ENCODE assay signal across 19 cellular contexts in the genomic region with DNA sequence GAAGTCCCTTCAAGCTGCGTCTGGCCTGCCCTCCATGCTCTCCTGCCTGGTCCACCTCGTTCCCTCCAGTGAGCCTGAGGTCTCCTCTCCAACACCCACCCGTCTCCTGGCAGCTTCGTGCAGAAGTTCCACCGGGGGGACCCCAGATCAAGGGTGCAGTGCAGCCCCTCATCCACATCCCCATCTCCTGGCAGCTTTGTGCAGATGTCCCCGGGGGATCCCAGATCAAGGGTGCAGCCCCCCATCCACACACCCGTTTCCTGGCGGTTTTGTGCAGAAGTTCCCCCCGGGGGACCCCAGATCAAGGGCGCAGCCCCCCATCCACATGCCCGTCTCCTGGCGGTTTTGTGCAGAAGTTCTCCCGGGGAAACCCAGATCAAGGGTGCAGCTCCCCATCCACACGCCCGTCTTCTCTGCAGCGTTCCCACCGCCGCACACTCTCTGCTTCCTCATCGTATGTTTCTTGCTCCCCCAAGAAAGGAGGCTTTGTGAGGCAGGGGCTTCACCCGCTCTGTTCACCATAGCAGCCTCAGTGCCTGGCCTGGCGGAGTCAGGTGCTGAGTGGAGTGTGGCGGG. TPM values are rescaled to one million over a fixed set of nuclear protein-coding genes. Genes with fewer than 3 reads are reported as not detected.
A peak's percentile ranks its signal among the peaks of the same experiment; 100 is the strongest.
DNase-seq lines count a peak whose midpoint lies in the region; ATAC-seq, FAIRE-seq and TF ChIP-seq lines count a peak whose summit lies in the region.
"Had no signal": no experiment of that assay in that cellular context is flagged by ENCODE, and none has a peak within 500 bp of the region (broad histone marks: within the 10 kb centered on the region; RNA-seq: fewer than 3 reads in every experiment).

No MANE protein-coding gene starts in this region.

- peak overlapping the region; percentile 10 for H3K4me3 Mint-ChIP-seq in stimulated activated naive CD8-positive, alpha-beta T cell treated with anti-CD3 and anti-CD28 coated beads, Interleukin-15, Interleukin-2, amounts not matched to agents 100 ng/mL and 50 ng/mL, for 24 hours
- H3K4me3 Mint-ChIP-seq: CD4-positive, alpha-beta memory T cell had no signal

- H3K9me3 ChIP-seq in kidney (ENCODE audit: control insufficient read depth in 1 of 2, low read length in 2 of 2) (no peaks in the 10 kb centered on the region), thyroid gland (no peaks in the 10 kb centered on the region)
- H3K9me3 ChIP-seq: BE2C, HAP-1 had no signal

- no peaks in the 10 kb centered on the region for H3K4me1 Mint-ChIP-seq in stimulated activated naive CD8-positive, alpha-beta T cell treated with anti-CD3 and anti-CD28 coated beads, Interleukin-15, Interleukin-2, amounts not matched to agents 100 ng/mL and 50 ng/mL, for 24 hours (ENCODE audit: low read depth)

- peaks cover 11 to 21% of the 10 kb centered on the region in 2 donors for H3K36me3 ChIP-seq in kidney (ENCODE audit: control insufficient read depth in 1 of 2, insufficient read depth in 2 of 2, low read length in 2 of 2)
- peaks cover 12 to 40% of the 10 kb centered on the region in 2 donors for H3K36me3 ChIP-seq in thyroid gland

- no peaks in the 10 kb centered on the region for H3K27me3 Mint-ChIP-seq in stimulated activated naive CD8-positive, alpha-beta T cell treated with anti-CD3 and anti-CD28 coated beads, Interleukin-15, Interleukin-2, amounts not matched to agents 100 ng/mL and 50 ng/mL, for 24 hours
- H3K27me3 Mint-ChIP-seq: CD4-positive, alpha-beta memory T cell had no signal

- TF ChIP-seq CTCF in kidney (IDR thresholded peaks at IDR 0.05; ENCODE audit: borderline replicate concordance, extremely low read depth, insufficient read depth) (no peak), thyroid gland (IDR thresholded peaks at IDR 0.05) (no peak)

- no peak for FAIRE-seq in kidney (lab: Jason Lieb, UNC)
- FAIRE-seq: GM12878, GM18507 had no signal

- TF ChIP-seq POLR2A in thyroid gland (IDR thresholded peaks at IDR 0.05) = no peak

- no peak overlapping the region for H3K27ac ChIP-seq in kidney (ENCODE audit: low read depth in 2 of 2, low read length in 2 of 2)
- H3K27ac ChIP-seq in thyroid gland = no peak overlapping the region
- H3K27ac ChIP-seq: C4-2B, HL-60 had no signal

- H3K27ac Mint-ChIP-seq in stimulated activated naive CD8-positive, alpha-beta T cell treated with anti-CD3 and anti-CD28 coated beads, Interleukin-15, Interleukin-2, amounts not matched to agents 100 ng/mL and 50 ng/mL, for 24 hours = no peak overlapping the region

- WGBS in thyroid gland, 2 donors = 89 to 95% methylated on average over 19 to 21 of the region's 22 CpGs

- intact Hi-C loops in kidney (cut with DNase I) (no loop called here), posterior vena cava (cut with DNase I) (no loop called here), thyroid gland (cut with DNase I) (no loop called here)

- H3K27me3 ChIP-seq in thyroid gland = no peaks in the 10 kb centered on the region
- H3K27me3 ChIP-seq: BE2C had no signal

- ATAC-seq in stimulated activated naive CD8-positive, alpha-beta T cell treated with anti-CD3 and anti-CD28 coated beads, Interleukin-15, Interleukin-2, amounts not matched to agents 100 U/mL and 50 U/mL, for 24 hours = no peak
- no peak for ATAC-seq in GM21381 (IDR thresholded peaks at IDR 0.05; ENCODE audit: unreplicated experiment)
- no peak for ATAC-seq in GM21447 (IDR thresholded peaks at IDR 0.05; ENCODE audit: unreplicated experiment)
- ATAC-seq: GM12878 had no signal

- no peaks in the 10 kb centered on the region for H3K9me3 Mint-ChIP-seq in stimulated activated naive CD8-positive, alpha-beta T cell treated with anti-CD3 and anti-CD28 coated beads, Interleukin-15, Interleukin-2, amounts not matched to agents 100 ng/mL and 50 ng/mL, for 24 hours

- H3K4me1 ChIP-seq in kidney (ENCODE audit: control insufficient read depth in 1 of 2, insufficient read depth in 1 of 2, low read depth in 1 of 2, low read length in 2 of 2) (no peaks in the 10 kb centered on the region), thyroid gland (no peaks in the 10 kb centered on the region)
- H3K4me1 ChIP-seq: BE2C, HAP-1 had no signal

- no peak for DNase-seq in stimulated activated naive CD8-positive, alpha-beta T cell treated with anti-CD3 and anti-CD28 coated beads, Interleukin-15, Interleukin-2, amounts not matched to agents 100 U/mL and 50 U/mL, for 24 hours
- DNase-seq in kidney = peak; percentile 41
- peak; percentile 74 for DNase-seq in posterior vena cava (ENCODE audit: low spot score)
- no peak for DNase-seq in thyroid gland
- DNase-seq in H4 (ENCODE audit: low spot score) = no peak
- DNase-seq: ACHN; BE2C; CD4-positive, alpha-beta memory T cell; DMS79; GOT3 had no signal

- H3K4me3 ChIP-seq in kidney (ENCODE audit: low read length in 2 of 2) = no peak overlapping the region
- no peak overlapping the region for H3K4me3 ChIP-seq in thyroid gland (replicated peaks in 1 of 3)
- H3K4me3 ChIP-seq: GM12878, HAP-1 had no signal

- no peak overlapping the region for H3K9ac ChIP-seq in kidney (ENCODE audit: low read length in 2 of 2)

- H3K36me3 Mint-ChIP-seq in stimulated activated naive CD8-positive, alpha-beta T cell treated with anti-CD3 and anti-CD28 coated beads, Interleukin-15, Interleukin-2, amounts not matched to agents 100 ng/mL and 50 ng/mL, for 24 hours (ENCODE audit: low read depth) = peaks cover 71% of the 10 kb centered on the region

RNA-seq across cellular contexts. Expression of a gene that starts 35.7 kb away (rescaled TPM):
- total RNA-seq in kidney (67.9 TPM), posterior vena cava (10 to 100 TPM; 32.7 to 42.8 TPM), thyroid gland (100 to 1,000 TPM in 1 of 4 donors, 10 to 100 TPM in 3; 65.3 to 103 (median 80.0) TPM)
- 37.8 TPM for polyA plus RNA-seq in kidney (ENCODE audit: insufficient read depth, low read depth, low replicate concordance)
- 27.7 and 54.0 TPM in 2 replicates for total RNA-seq in H4 (2014; rRNA removed; shearing (Covaris generic))

RNA-seq across cellular contexts. Expression of a gene that starts 35.7 kb away (rescaled TPM):
- total RNA-seq in kidney (33.3 TPM), posterior vena cava (10 to 100 TPM; 17.4 to 20.4 TPM), thyroid gland (100 to 1,000 TPM in 1 of 4 donors, 10 to 100 TPM in 3; 35.0 to 147 (median 54.2) TPM)
- polyA plus RNA-seq in kidney (ENCODE audit: insufficient read depth, low read depth, low replicate concordance) = 9.2 TPM
- total RNA-seq in H4 (2014; rRNA removed; shearing (Covaris generic)) = 9.8 and 16.0 TPM in 2 replicates

RNA-seq across cellular contexts. Expression of a gene that starts 41.4 kb away (rescaled TPM):
- total RNA-seq in kidney = not detected
- not detected for polyA plus RNA-seq in kidney (ENCODE audit: insufficient read depth, low read depth, low replicate concordance)
- total RNA-seq in posterior vena cava = not detected
- total RNA-seq in thyroid gland = not detected
- 0.08 TPM in 1 of 2 replicates, not detected in the other for total RNA-seq in H4 (2014; rRNA removed; shearing (Covaris generic))
- total RNA-seq: A172; CD4-positive, alpha-beta memory T cell; GM12878 had no signal
- polyA plus RNA-seq: CD4-positive, alpha-beta memory T cell; GM12878 had no signal

Comparison
In these comparisons a context has a peak if more than half of its experiments do, and no peak if none do; other contexts are left out.
1. DNase-seq: peak in kidney (single experiment) and posterior vena cava (single experiment); none in stimulated activated naive CD8-positive, alpha-beta T cell treated with anti-CD3 and anti-CD28 coated beads, Interleukin-15, Interleukin-2, amounts not matched to agents 100 U/mL and 50 U/mL, for 24 hours (single experiment), thyroid gland (0 of 2) and H4 (single experiment).